Comparison of ENCODE assay signal across 20 cellular contexts in the genomic region with DNA sequence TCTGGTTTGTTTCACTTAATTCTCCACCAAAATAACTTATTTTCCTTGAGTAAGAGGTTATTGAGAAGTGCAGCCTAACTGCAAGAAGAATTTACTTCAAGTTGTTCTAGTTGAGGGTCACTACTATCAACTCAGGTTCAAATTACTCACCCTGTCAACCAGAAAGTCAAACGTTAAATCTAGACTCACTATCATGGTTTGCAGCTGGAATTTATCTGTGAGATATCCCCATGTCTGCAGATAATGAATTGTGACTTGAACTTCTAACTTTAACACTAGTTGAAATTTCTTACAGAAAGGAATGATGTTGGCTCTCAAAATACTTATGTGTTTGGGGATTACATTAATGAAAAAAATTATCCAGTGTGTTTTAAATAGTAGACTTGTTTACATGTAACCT.
"Had no signal": no experiment of that assay in that cellular context is flagged by ENCODE, and none has a peak within 500 bp of the region (broad histone marks: within the 10 kb centered on the region; RNA-seq: fewer than 3 reads in every experiment).

No MANE protein-coding gene starts in this region.

- ATAC-seq: Panc1, PC-3 had no signal

- H3K36me3 ChIP-seq: MG63 had no signal

- H3K4me2 ChIP-seq: SK-N-SH had no signal

- H3K27ac ChIP-seq: RWPE1 had no signal

- H3K9me3 ChIP-seq: MG63, SK-N-SH had no signal

- H3K4me3 ChIP-seq: MG63 had no signal

- H3K27me3 ChIP-seq: MG63 had no signal

- DNase-seq: Karpas-422, KG1, MG63, NCI-H1092, NCI-H1105 treated with DMSO at 0.1 percent for 48 hours, NCI-H1417 treated with DMSO at 0.1 percent for 48 hours, NCI-H146, NCI-H1694 treated with DMSO at 0.1 percent for 48 hours, NCI-H1930, NCI-H2081, NCI-H2107, NCI-H2227 treated with DMSO at 0.1 percent for 48 hours, NCI-H524 treated with DMSO at 0.1 percent for 48 hours, NCI-H69, NCI-H774, PC-3, SHP77, SK-N-SH had no signal

- H3K9ac ChIP-seq: SK-N-SH had no signal
